Comparison of ENCODE assay signal across 9 cellular contexts in the genomic region with DNA sequence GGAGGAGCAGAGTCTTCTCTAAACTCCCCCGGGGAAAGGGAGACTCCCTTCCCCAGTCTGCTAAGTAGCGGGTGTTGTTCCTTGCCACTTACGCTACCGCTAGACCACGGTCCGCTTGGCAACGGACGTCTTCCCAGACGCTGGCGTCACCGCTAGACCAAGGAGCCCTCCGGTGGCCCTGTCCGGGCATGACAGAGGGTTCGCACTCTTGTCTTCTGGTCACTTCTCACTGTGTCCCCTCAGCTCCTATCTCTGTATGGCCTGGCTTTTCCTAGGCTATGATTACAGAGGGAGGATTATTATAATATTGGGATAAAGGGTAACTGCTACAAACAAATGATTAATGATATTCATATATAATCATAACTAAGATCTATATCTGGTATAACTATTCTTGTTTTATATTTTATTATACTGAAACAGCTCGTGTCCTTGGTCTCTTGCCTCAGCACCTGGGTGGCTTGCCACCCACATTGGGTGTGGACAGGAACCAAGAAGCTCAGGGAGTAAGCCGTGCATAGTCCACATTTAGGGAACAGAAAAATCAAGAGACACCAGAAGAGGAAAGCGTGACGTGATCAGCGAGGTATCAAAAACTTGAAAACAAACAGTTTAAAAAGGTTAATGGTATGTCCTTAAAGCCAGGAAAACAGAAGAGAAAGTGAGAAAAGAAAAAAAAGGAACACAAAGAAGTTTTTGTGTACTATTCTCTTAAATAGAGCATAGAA. TPM values are rescaled to one million over a fixed set of nuclear protein-coding genes. Genes with fewer than 3 reads are reported as not detected.
DNase-seq lines count a peak whose midpoint lies in the region; ATAC-seq, FAIRE-seq and TF ChIP-seq lines count a peak whose summit lies in the region.
"Not testable (repeated sequence)": the region's sequence is repeated elsewhere in the genome, so short reads cannot be mapped to it uniquely, and the experiment has no call there.
"Had no signal": no experiment of that assay in that cellular context is flagged by ENCODE, and none has a peak within 500 bp of the region (broad histone marks: within the 10 kb centered on the region; RNA-seq: fewer than 3 reads in every experiment).

No MANE protein-coding gene starts in this region.

- DNase-seq in COLO668 (lab: John Stamatoyannopoulos, UW; ENCODE audit: unreplicated experiment), result peak; percentile 1
- DNase-seq in NB4 (ENCODE audit: low read depth), result peak; percentile 25
- not testable (repeated sequence) for DNase-seq in Panc1 (ENCODE audit: low read depth, low spot score); astrocyte of the spinal cord (ENCODE audit: low read depth, low spot score); endodermal cell; neural crest cell (ENCODE audit: low read depth, low spot score); urothelium cell line (ENCODE audit: low spot score)

- intact Hi-C loops in Panc1 (cut with micrococcal nuclease; ENCODE audit: unreplicated experiment), result not testable (repeated sequence)

- CTCF ChIA-PET in Panc1 (lab: Charles Lee), result interaction anchor here (0.6 kb wide), 1 partner anchor 51 kb away, joined by 3 read pairs; no protein-coding TSS in a partner anchor

- POLR2A ChIA-PET in Panc1 (lab: Charles Lee), result interaction anchor here (0.7 kb wide), 1 partner anchor 167 kb away, joined by 3 read pairs; no protein-coding TSS in a partner anchor

- H3K27ac Mint-ChIP-seq in endodermal cell; neural crest cell (ENCODE audit: unreplicated experiment): not testable (repeated sequence)

- H3K9me3 Mint-ChIP-seq in endodermal cell, result peaks cover 18% of the 10 kb centered on the region
- not testable (repeated sequence) for H3K9me3 Mint-ChIP-seq in neural crest cell

- not testable (repeated sequence) for H3K36me3 ChIP-seq in Panc1 (ENCODE audit: control insufficient read depth, insufficient read depth, low read length); endodermal cell (ENCODE audit: control insufficient read depth, insufficient read depth, low read length)

- TF ChIP-seq CTCF in GM12873 (IDR thresholded peaks at IDR 0.05; ENCODE audit: insufficient read depth, low read depth, low read length, missing control alignments) (peak; percentile 18), astrocyte of the spinal cord (IDR thresholded peaks at IDR 0.05; ENCODE audit: low read depth, low read length) (peak; percentile 1), endodermal cell (conservative IDR thresholded peaks at IDR 0.05) (peak; percentile 55), neural crest cell (conservative IDR thresholded peaks at IDR 0.05) (peak; percentile 25)
- not testable (repeated sequence) for TF ChIP-seq CTCF in NB4 (IDR thresholded peaks at IDR 0.05; ENCODE audit: low read depth, low read length); Panc1 (IDR thresholded peaks at IDR 0.05)

- not testable (repeated sequence) for H3K4me3 ChIP-seq in NB4 (ENCODE audit: low read depth, low read length); Panc1 (ENCODE audit: low read depth in 2 of 2, low read length in 2 of 2); astrocyte of the spinal cord (ENCODE audit: low read depth, low read length); endodermal cell (ENCODE audit: low read length)

- not testable (repeated sequence) for H3K4me1 Mint-ChIP-seq in endodermal cell, neural crest cell

- not testable (repeated sequence) for H3K4me1 ChIP-seq in Panc1 (ENCODE audit: control insufficient read depth, insufficient read depth, low read length); endodermal cell (ENCODE audit: control insufficient read depth, insufficient read depth, low read length)

- not testable (repeated sequence) for H3K9me3 ChIP-seq in Panc1 (ENCODE audit: control insufficient read depth, insufficient read depth, low read depth, low read length); endodermal cell (ENCODE audit: control insufficient read depth, low read length)

- H3K36me3 Mint-ChIP-seq in endodermal cell (ENCODE audit: low read depth), result peaks cover 42% of the 10 kb centered on the region
- H3K36me3 Mint-ChIP-seq in neural crest cell (ENCODE audit: low read depth), result peaks cover 26% of the 10 kb centered on the region

- peak; percentile 73 for FAIRE-seq in urothelium cell line (lab: Jason Lieb, UNC)

- H3K9ac ChIP-seq in endodermal cell (ENCODE audit: extremely low read depth, low read length, poor library complexity, severe bottlenecking), result not testable (repeated sequence)

- in situ Hi-C loops in Panc1 (cut with HindIII; ENCODE audit: low pct_unique_long_range_greater_than_20kb, low sequenced_read_pairs); astrocyte of the spinal cord (cut with HindIII; ENCODE audit: low sequenced_read_pairs): not testable (repeated sequence)

- H3K27me3 Mint-ChIP-seq in endodermal cell (ENCODE audit: insufficient read depth); neural crest cell (ENCODE audit: low read depth): not testable (repeated sequence)

- TF ChIP-seq POLR2A in NB4 (IDR thresholded peaks at IDR 0.05; ENCODE audit: extremely low read depth, insufficient read length), result not testable (repeated sequence)

- ATAC-seq in Panc1, result not testable (repeated sequence)

- WGBS in endodermal cell (ENCODE audit: insufficient coverage in 1 of 2, insufficient read length in 1 of 2), 2 experiments, result 92 to 96% methylated on average over 10 to 16 of the region's 19 CpGs

- H3K27ac ChIP-seq in Panc1 (ENCODE audit: low read length); endodermal cell (ENCODE audit: low read depth, low read length): not testable (repeated sequence)

- H3K27me3 ChIP-seq in Panc1 (ENCODE audit: control insufficient read depth, insufficient read depth, low read length); endodermal cell (ENCODE audit: control insufficient read depth, insufficient read depth, low read length, poor library complexity, severe bottlenecking): not testable (repeated sequence)

- BruUV-seq in Panc1 (replicated peaks; lab: Mats Ljungman, UMichigan), result TSS peak; percentile 48

- not testable (repeated sequence) for H3K4me3 Mint-ChIP-seq in endodermal cell
- peak overlapping the region; percentile 20 for H3K4me3 Mint-ChIP-seq in neural crest cell

RNA-seq across cellular contexts. Expression of gene ZNF665, which starts 7.8 kb away (rescaled TPM):
- 7.0 TPM for total RNA-seq in Panc1 (2021; ENCODE audit: unreplicated experiment)
- 3.9 TPM for polyA plus RNA-seq in Panc1 (2012; ENCODE audit: insufficient read length)
- total RNA-seq in endodermal cell, result 1 to 10 TPM; 7.6 to 8.6 TPM
- 5.8 TPM for polyA plus RNA-seq in endodermal cell (2013, experiment 1 of 2)
- 4.8 TPM for polyA plus RNA-seq in endodermal cell (2013, experiment 2 of 2)
- total RNA-seq in neural crest cell, result 5.2 and 8.2 TPM in 2 replicates
- total RNA-seq: NCI-H460 had no signal

RNA-seq across cellular contexts. Expression of gene ZNF347, which starts 26.5 kb away (rescaled TPM):
- 18.8 TPM for total RNA-seq in Panc1 (2021; ENCODE audit: unreplicated experiment)
- 7.1 TPM for polyA plus RNA-seq in Panc1 (2012; ENCODE audit: insufficient read length)
- total RNA-seq in endodermal cell, result 10 to 100 TPM; 17.7 to 25.5 TPM
- polyA plus RNA-seq in endodermal cell (2013, experiment 1 of 2), result 7.9 TPM
- polyA plus RNA-seq in endodermal cell (2013, experiment 2 of 2), result 7.3 TPM
- 14.5 and 15.8 TPM in 2 replicates for total RNA-seq in neural crest cell

RNA-seq across cellular contexts. Expression of gene ZNF415, which starts 52.6 kb away (rescaled TPM):
- total RNA-seq in Panc1 (2021; ENCODE audit: unreplicated experiment) (not detected), endodermal cell (10 to 100 TPM; 12.6 to 19.4 TPM), neural crest cell (12.6 and 13.6 TPM in 2 replicates)
- not detected for polyA plus RNA-seq in Panc1 (2012; ENCODE audit: insufficient read length)
- polyA plus RNA-seq in endodermal cell (2013, experiment 1 of 2), result 10.1 TPM
- 12.3 TPM for polyA plus RNA-seq in endodermal cell (2013, experiment 2 of 2)
- total RNA-seq: NCI-H460 had no signal

Comparison
In these comparisons a context has a peak if more than half of its experiments do, and no peak if none do; other contexts are left out.
1. RNA of gene ZNF415, which starts 52.6 kb away (total RNA-seq): 12.6 to 19.4 TPM in endodermal cell and 12.6 to 13.6 TPM in neural crest cell; not detected in Panc1 (single experiment); every median in the first group is over 10 times any median in the second.